1 cellular context compared by ENCODE assay signal in genomic region chr9:32136700-32137339, GRCh38.
TF ChIP-seq lines count a peak whose summit lies in the region.

No MANE protein-coding gene starts in this region.

TF ChIP-seq in HepG2, 621 proteins besides CTCF, POLR2A, EP300 and RAD21 (continued from another document and continues in another):
- TF ChIP-seq, protein P1, sequence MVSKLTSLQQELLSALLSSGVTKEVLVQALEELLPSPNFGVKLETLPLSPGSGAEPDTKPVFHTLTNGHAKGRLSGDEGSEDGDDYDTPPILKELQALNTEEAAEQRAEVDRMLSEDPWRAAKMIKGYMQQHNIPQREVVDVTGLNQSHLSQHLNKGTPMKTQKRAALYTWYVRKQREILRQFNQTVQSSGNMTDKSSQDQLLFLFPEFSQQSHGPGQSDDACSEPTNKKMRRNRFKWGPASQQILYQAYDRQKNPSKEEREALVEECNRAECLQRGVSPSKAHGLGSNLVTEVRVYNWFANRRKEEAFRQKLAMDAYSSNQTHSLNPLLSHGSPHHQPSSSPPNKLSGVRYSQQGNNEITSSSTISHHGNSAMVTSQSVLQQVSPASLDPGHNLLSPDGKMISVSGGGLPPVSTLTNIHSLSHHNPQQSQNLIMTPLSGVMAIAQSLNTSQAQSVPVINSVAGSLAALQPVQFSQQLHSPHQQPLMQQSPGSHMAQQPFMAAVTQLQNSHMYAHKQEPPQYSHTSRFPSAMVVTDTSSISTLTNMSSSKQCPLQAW (CRISPR knock-in tag; IDR thresholded peaks at IDR 0.05): no peak
- no peak for TF ChIP-seq ZNF34 (CRISPR knock-in tag; IDR thresholded peaks at IDR 0.05; ENCODE audit: borderline replicate concordance)
- peak; percentile 52; the same call in 1 of the 2 replicates for TF ChIP-seq SIX4 (CRISPR knock-in tag; IDR thresholded peaks at IDR 0.05)
- TF ChIP-seq GTF3A (CRISPR knock-in tag; conservative IDR thresholded peaks at IDR 0.05): no peak
- peak; percentile 93 for TF ChIP-seq RARA (CRISPR knock-in tag; IDR thresholded peaks at IDR 0.05)
- TF ChIP-seq E2F1 (CRISPR knock-in tag; IDR thresholded peaks at IDR 0.05): no peak
- no peak for TF ChIP-seq ZFP37 (CRISPR knock-in tag; IDR thresholded peaks at IDR 0.05; ENCODE audit: borderline replicate concordance)
- no peak for TF ChIP-seq ZNF619 (CRISPR knock-in tag; IDR thresholded peaks at IDR 0.05)
- no peak for TF ChIP-seq MZF1 (CRISPR knock-in tag; IDR thresholded peaks at IDR 0.05; ENCODE audit: borderline replicate concordance)
- TF ChIP-seq ELF4 (CRISPR knock-in tag; IDR thresholded peaks at IDR 0.05; ENCODE audit: borderline replicate concordance): no peak; the same call in 1 of the 2 replicates
- TF ChIP-seq ZNF441 (CRISPR knock-in tag; IDR thresholded peaks at IDR 0.05; ENCODE audit: borderline replicate concordance): no peak
- TF ChIP-seq GPN1 (CRISPR knock-in tag; IDR thresholded peaks at IDR 0.05; ENCODE audit: borderline replicate concordance): no peak
- TF ChIP-seq SIX1 (CRISPR knock-in tag; IDR thresholded peaks at IDR 0.05; ENCODE audit: borderline replicate concordance): peak; percentile 83; the same call in 1 of the 2 replicates
- 0 out of 2 replicates have a peak, but pooled peaks have one; percentile 66 for TF ChIP-seq SSRP1 (CRISPR knock-in tag; IDR thresholded peaks at IDR 0.05)
- TF ChIP-seq YEATS2 (CRISPR knock-in tag; IDR thresholded peaks at IDR 0.05; ENCODE audit: borderline replicate concordance): peak; percentile 22; the same call in 1 of the 2 replicates
- no peak for TF ChIP-seq ZBTB2 (CRISPR knock-in tag; IDR thresholded peaks at IDR 0.05; ENCODE audit: low read depth)
- TF ChIP-seq IKZF5 (CRISPR knock-in tag; IDR thresholded peaks at IDR 0.05): peak; percentile 93
- no peak for TF ChIP-seq ZNF776 (CRISPR knock-in tag; IDR thresholded peaks at IDR 0.05)
- TF ChIP-seq, protein P2, sequence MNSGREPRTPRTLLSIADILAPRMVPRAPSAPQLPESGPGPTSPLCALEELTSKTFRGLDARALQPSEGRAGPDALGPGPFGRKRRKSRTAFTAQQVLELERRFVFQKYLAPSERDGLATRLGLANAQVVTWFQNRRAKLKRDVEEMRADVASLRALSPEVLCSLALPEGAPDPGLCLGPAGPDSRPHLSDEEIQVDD (CRISPR knock-in tag; IDR thresholded peaks at IDR 0.05; ENCODE audit: borderline replicate concordance): no peak
- no peak for TF ChIP-seq ZFP90 (CRISPR knock-in tag; IDR thresholded peaks at IDR 0.05; ENCODE audit: borderline replicate concordance)
- peak; percentile 61; the same call in 1 of the 2 replicates for TF ChIP-seq SOX13 (IDR thresholded peaks at IDR 0.05)
- peak in 1 of 2 experiments; percentile 94; a peak in 2 of 4 replicates for TF ChIP-seq SOX13 (CRISPR knock-in tag; conservative IDR thresholded peaks at IDR 0.05 in 1 of 2, IDR thresholded peaks at IDR 0.05 in 1 of 2)
- no peak; the same call in 1 of the 2 replicates for TF ChIP-seq ARID4A (CRISPR knock-in tag; IDR thresholded peaks at IDR 0.05; ENCODE audit: borderline replicate concordance)
- peak; percentile 41 for TF ChIP-seq STAG1 (CRISPR knock-in tag; IDR thresholded peaks at IDR 0.05)
- no peak for TF ChIP-seq MXD4 (CRISPR knock-in tag; IDR thresholded peaks at IDR 0.05)
- no peak for TF ChIP-seq TCF12 (IDR thresholded peaks at IDR 0.05)
- TF ChIP-seq TCF12 (CRISPR knock-in tag; IDR thresholded peaks at IDR 0.05): no peak
- TF ChIP-seq, protein P3, sequence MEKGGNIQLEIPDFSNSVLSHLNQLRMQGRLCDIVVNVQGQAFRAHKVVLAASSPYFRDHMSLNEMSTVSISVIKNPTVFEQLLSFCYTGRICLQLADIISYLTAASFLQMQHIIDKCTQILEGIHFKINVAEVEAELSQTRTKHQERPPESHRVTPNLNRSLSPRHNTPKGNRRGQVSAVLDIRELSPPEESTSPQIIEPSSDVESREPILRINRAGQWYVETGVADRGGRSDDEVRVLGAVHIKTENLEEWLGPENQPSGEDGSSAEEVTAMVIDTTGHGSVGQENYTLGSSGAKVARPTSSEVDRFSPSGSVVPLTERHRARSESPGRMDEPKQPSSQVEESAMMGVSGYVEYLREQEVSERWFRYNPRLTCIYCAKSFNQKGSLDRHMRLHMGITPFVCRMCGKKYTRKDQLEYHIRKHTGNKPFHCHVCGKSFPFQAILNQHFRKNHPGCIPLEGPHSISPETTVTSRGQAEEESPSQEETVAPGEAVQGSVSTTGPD (CRISPR knock-in tag; IDR thresholded peaks at IDR 0.05): no peak
- no peak for TF ChIP-seq ZNF225 (CRISPR knock-in tag; IDR thresholded peaks at IDR 0.05)
- peak; percentile 82 for TF ChIP-seq HOXA3 (CRISPR knock-in tag; IDR thresholded peaks at IDR 0.05)
- TF ChIP-seq GLMP (CRISPR knock-in tag; IDR thresholded peaks at IDR 0.05; ENCODE audit: borderline replicate concordance): no peak
- TF ChIP-seq MYC (CRISPR knock-in tag; IDR thresholded peaks at IDR 0.05; ENCODE audit: borderline replicate concordance): peak; percentile 34; the same call in 1 of the 2 replicates
- TF ChIP-seq ATRX (CRISPR knock-in tag; IDR thresholded peaks at IDR 0.05; ENCODE audit: borderline replicate concordance): no peak
- TF ChIP-seq PHF21A (CRISPR knock-in tag; IDR thresholded peaks at IDR 0.05): peak; percentile 77
- TF ChIP-seq ZMAT3 (CRISPR knock-in tag; conservative IDR thresholded peaks at IDR 0.05): no peak
- no peak for TF ChIP-seq ZBTB3 (CRISPR knock-in tag; IDR thresholded peaks at IDR 0.05; ENCODE audit: borderline replicate concordance, low read depth)
- no peak for TF ChIP-seq NBN (conservative IDR thresholded peaks at IDR 0.05)
- no peak; the same call in 1 of the 2 replicates for TF ChIP-seq ZKSCAN8 (CRISPR knock-in tag; IDR thresholded peaks at IDR 0.05; ENCODE audit: borderline replicate concordance)
- 0 out of 2 replicates have a peak, but pooled peaks have one; percentile 29 for TF ChIP-seq ZNF646 (CRISPR knock-in tag; IDR thresholded peaks at IDR 0.05)
- 0 out of 2 replicates have a peak, but pooled peaks have one; percentile 44 for TF ChIP-seq ZNF746 (CRISPR knock-in tag; IDR thresholded peaks at IDR 0.05)
- peak; percentile 88; the same call in 1 of the 2 replicates for TF ChIP-seq ZNF331 (CRISPR knock-in tag; IDR thresholded peaks at IDR 0.05)
- TF ChIP-seq NR0B2 (CRISPR knock-in tag; IDR thresholded peaks at IDR 0.05): no peak
- TF ChIP-seq ZNF468 (CRISPR knock-in tag; IDR thresholded peaks at IDR 0.05): no peak
- TF ChIP-seq HOXA9 (CRISPR knock-in tag; IDR thresholded peaks at IDR 0.05; ENCODE audit: borderline replicate concordance): no peak
- no peak for TF ChIP-seq SATB2 (CRISPR knock-in tag; IDR thresholded peaks at IDR 0.05)
- TF ChIP-seq HNRNPH1 (optimal IDR thresholded peaks at IDR 0.05; ENCODE audit: low read depth, low read length): no peak
